Comparison of ENCODE assay signal across 8 cellular contexts in genomic region chr7:30226593-30227268, GRCh38. TPM values are rescaled to one million over a fixed set of nuclear protein-coding genes. Genes with fewer than 3 reads are reported as not detected.
DNase-seq lines count a peak whose midpoint lies in the region; ATAC-seq and TF ChIP-seq lines count a peak whose summit lies in the region.

No MANE protein-coding gene starts in this region.

- peaks cover 0 to 5% of the 10 kb centered on the region in 2 donors for H3K4me1 ChIP-seq in uterus

- no peak for TF ChIP-seq POLR2A in uterus (IDR thresholded peaks at IDR 0.05)

- intact Hi-C loops in left colon (cut with DNase I, micrococcal nuclease) (no loop called here), uterus (cut with DNase I; ENCODE audit: low total_unique reads) (no loop called here)

- H3K27me3 ChIP-seq in uterus: no peaks in the 10 kb centered on the region

- H3K4me1 Mint-ChIP-seq in activated CD8-positive, alpha-beta T cell treated with anti-CD3 and anti-CD28 coated beads, Interleukin-2, amount 10 ng/mL, durations not matched to agents 7 days and 5 days (ENCODE audit: low read depth): peaks cover 4% of the 10 kb centered on the region

- H3K27me3 Mint-ChIP-seq in activated CD8-positive, alpha-beta T cell treated with anti-CD3 and anti-CD28 coated beads, Interleukin-2, amount 10 ng/mL, durations not matched to agents 7 days and 5 days (ENCODE audit: low read depth): peaks cover 5% of the 10 kb centered on the region

- H3K4me3 ChIP-seq in AG04449 (ENCODE audit: low read depth, low read length) (no peak overlapping the region), uterus (no peak overlapping the region)

- H3K27ac ChIP-seq in uterus: peak overlapping the region in 1 of 2 donors; percentile 33

- no peaks in the 10 kb centered on the region for H3K36me3 Mint-ChIP-seq in activated CD8-positive, alpha-beta T cell treated with anti-CD3 and anti-CD28 coated beads, Interleukin-2, amount 10 ng/mL, durations not matched to agents 7 days and 5 days (ENCODE audit: low read depth)

- in situ Hi-C loops in SK-MEL-5 (cut with HindIII; ENCODE audit: low pct_unique_long_range_greater_than_20kb, low sequenced_read_pairs): no loop called here

- TF ChIP-seq RAD21 in Ishikawa (IDR thresholded peaks at IDR 0.05; ENCODE audit: low read depth): peak; percentile 75

- no peaks in the 10 kb centered on the region for H3K9me3 Mint-ChIP-seq in activated CD8-positive, alpha-beta T cell treated with anti-CD3 and anti-CD28 coated beads, Interleukin-2, amount 10 ng/mL, durations not matched to agents 7 days and 5 days (ENCODE audit: insufficient read depth)

- DNase-seq in AG04449 (ENCODE audit: low read depth, low spot score) (no peak), SK-MEL-5 (ENCODE audit: low read depth, low spot score) (peak; percentile 64), left colon (peak; percentile 65 to 68), uterus (no peak), SKM-1 (lab: John Stamatoyannopoulos, UW; ENCODE audit: unreplicated experiment) (no peak)
- no peak for DNase-seq in activated CD8-positive, alpha-beta T cell treated with anti-CD3 and anti-CD28 coated beads, Interleukin-2, amount 10 ng/mL, durations not matched to agents 7 days and 5 days

- no peak for TF ChIP-seq EP300 in Ishikawa (IDR thresholded peaks at IDR 0.05; ENCODE audit: borderline replicate concordance)

- H3K4me3 Mint-ChIP-seq in activated CD8-positive, alpha-beta T cell treated with anti-CD3 and anti-CD28 coated beads, Interleukin-2, amount 10 ng/mL, durations not matched to agents 7 days and 5 days: no peak overlapping the region

- CTCF ChIA-PET in AG04449 (lab: Yijun Ruan, JAX): no interaction called here
- CTCF ChIA-PET in activated CD8-positive, alpha-beta T cell treated with anti-CD3 and anti-CD28 coated beads, Interleukin-2, amount 10 ng/mL, durations not matched to agents 7 days and 5 days (lab: Charles Lee): no interaction called here

- ATAC-seq in left colon (peak; percentile 84), GM19395 (IDR thresholded peaks at IDR 0.05; ENCODE audit: unreplicated experiment) (no peak)
- ATAC-seq in activated CD8-positive, alpha-beta T cell treated with anti-CD3 and anti-CD28 coated beads, Interleukin-2, amount 10 ng/mL, durations not matched to agents 7 days and 5 days: no peak

- TF ChIP-seq CTCF in AG04449 (IDR thresholded peaks at IDR 0.05; ENCODE audit: insufficient read depth, low read length, missing control alignments) (peak; percentile 18), uterus (IDR thresholded peaks at IDR 0.05) (no peak)

- H3K9me3 ChIP-seq in uterus: peaks cover 0 to 7% of the 10 kb centered on the region in 2 donors

- H3K36me3 ChIP-seq in uterus: no peaks in the 10 kb centered on the region

- no peak overlapping the region for H3K27ac Mint-ChIP-seq in activated CD8-positive, alpha-beta T cell treated with anti-CD3 and anti-CD28 coated beads, Interleukin-2, amount 10 ng/mL, durations not matched to agents 7 days and 5 days

- POLR2A ChIA-PET in AG04449 (lab: Yijun Ruan, JAX): no interaction called here
- POLR2A ChIA-PET in activated CD8-positive, alpha-beta T cell treated with anti-CD3 and anti-CD28 coated beads, Interleukin-2, amount 10 ng/mL, durations not matched to agents 7 days and 5 days (lab: Charles Lee): no interaction called here

TF ChIP-seq in Ishikawa, 13 proteins besides CTCF, POLR2A, EP300 and RAD21:
- TF ChIP-seq REST (IDR thresholded peaks at IDR 0.05; ENCODE audit: low read depth): no peak
- TF ChIP-seq EGR1 (IDR thresholded peaks at IDR 0.05): no peak
- TF ChIP-seq, protein P1, sequence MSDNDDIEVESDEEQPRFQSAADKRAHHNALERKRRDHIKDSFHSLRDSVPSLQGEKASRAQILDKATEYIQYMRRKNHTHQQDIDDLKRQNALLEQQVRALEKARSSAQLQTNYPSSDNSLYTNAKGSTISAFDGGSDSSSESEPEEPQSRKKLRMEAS (IDR thresholded peaks at IDR 0.05): no peak
- TF ChIP-seq YY1 (IDR thresholded peaks at IDR 0.05; ENCODE audit: low read depth): no peak

RNA-seq across cellular contexts. Expression of gene ZNRF2, which starts 57.7 kb away (rescaled TPM):
- 27.8 and 34.7 TPM in 2 replicates for total RNA-seq in SK-MEL-5 (2014; rRNA removed; shearing (Covaris generic))
- polyA plus RNA-seq in SK-MEL-5 (2015; cell fraction: cytosol; rRNA removed): 18.0 and 20.4 TPM in 2 replicates
- 16.1 and 16.2 TPM in 2 replicates for polyA plus RNA-seq in SK-MEL-5 (2015; cell fraction: nucleus; rRNA removed)
- total RNA-seq in left colon (10 to 100 TPM; 50.3 TPM), uterus (10 to 100 TPM; 22.0 to 40.6 (median 27.3) TPM)
- 10 to 100 TPM; 15.1 to 15.2 TPM for total RNA-seq in activated CD8-positive, alpha-beta T cell treated with anti-CD3 and anti-CD28 coated beads, Interleukin-2, amount 10 ng/mL, durations not matched to agents 7 days and 5 days

Comparison
In these comparisons a context has a peak if more than half of its experiments do, and no peak if none do; other contexts are left out.
1. DNase-seq: peak in SK-MEL-5 (single experiment) and left colon (2 of 2); none in AG04449 (single experiment), activated CD8-positive, alpha-beta T cell treated with anti-CD3 and anti-CD28 coated beads, Interleukin-2, amount 10 ng/mL, durations not matched to agents 7 days and 5 days (single experiment), uterus (0 of 2) and SKM-1 (single experiment).